1 cellular context compared by ENCODE assay signal in the genomic region with DNA sequence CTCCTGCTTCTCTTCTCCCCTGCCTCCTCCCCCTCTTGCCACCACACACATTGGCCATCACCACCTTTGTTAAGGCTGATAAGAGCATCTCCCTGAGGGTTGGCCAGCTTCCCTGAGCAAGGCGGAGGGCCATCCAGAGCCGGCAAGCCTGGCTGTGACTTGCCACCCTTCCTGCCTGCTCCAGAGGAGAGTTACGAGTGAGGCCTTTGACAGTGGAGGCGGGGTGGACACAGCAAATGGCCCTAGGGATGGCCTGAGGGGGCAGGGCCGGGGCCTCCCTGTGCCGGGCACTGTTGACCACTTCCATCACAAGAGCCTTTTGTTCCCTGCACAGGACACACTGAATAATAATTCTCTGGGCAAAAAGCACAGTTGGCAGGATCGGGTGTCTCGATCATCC.
TF ChIP-seq lines count a peak whose summit lies in the region.

No MANE protein-coding gene starts in this region.

TF ChIP-seq in IMR-90, 13 proteins besides CTCF, POLR2A, EP300 and RAD21:
- no peak for TF ChIP-seq NFE2L2 (IDR thresholded peaks at IDR 0.05; ENCODE audit: low read depth, low read length)
- TF ChIP-seq CEBPB (IDR thresholded peaks at IDR 0.05; ENCODE audit: low read depth, low read length), result no peak
- no peak for TF ChIP-seq CHD1 (IDR thresholded peaks at IDR 0.05; ENCODE audit: low read depth, low read length)
- no peak for TF ChIP-seq MAZ (IDR thresholded peaks at IDR 0.05; ENCODE audit: borderline replicate concordance, low read depth, low read length)
- TF ChIP-seq BHLHE40 (IDR thresholded peaks at IDR 0.05; ENCODE audit: low read depth, low read length), result no peak
- TF ChIP-seq, protein P1, sequence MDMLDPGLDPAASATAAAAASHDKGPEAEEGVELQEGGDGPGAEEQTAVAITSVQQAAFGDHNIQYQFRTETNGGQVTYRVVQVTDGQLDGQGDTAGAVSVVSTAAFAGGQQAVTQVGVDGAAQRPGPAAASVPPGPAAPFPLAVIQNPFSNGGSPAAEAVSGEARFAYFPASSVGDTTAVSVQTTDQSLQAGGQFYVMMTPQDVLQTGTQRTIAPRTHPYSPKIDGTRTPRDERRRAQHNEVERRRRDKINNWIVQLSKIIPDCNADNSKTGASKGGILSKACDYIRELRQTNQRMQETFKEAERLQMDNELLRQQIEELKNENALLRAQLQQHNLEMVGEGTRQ (IDR thresholded peaks at IDR 0.05; ENCODE audit: low read depth, low read length), result no peak
- TF ChIP-seq SMC3 (IDR thresholded peaks at IDR 0.05; ENCODE audit: low read depth, low read length), result no peak
- TF ChIP-seq MAFK (IDR thresholded peaks at IDR 0.05; ENCODE audit: low read depth, low read length), result no peak
- TF ChIP-seq, protein P2, sequence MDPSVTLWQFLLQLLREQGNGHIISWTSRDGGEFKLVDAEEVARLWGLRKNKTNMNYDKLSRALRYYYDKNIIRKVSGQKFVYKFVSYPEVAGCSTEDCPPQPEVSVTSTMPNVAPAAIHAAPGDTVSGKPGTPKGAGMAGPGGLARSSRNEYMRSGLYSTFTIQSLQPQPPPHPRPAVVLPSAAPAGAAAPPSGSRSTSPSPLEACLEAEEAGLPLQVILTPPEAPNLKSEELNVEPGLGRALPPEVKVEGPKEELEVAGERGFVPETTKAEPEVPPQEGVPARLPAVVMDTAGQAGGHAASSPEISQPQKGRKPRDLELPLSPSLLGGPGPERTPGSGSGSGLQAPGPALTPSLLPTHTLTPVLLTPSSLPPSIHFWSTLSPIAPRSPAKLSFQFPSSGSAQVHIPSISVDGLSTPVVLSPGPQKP (IDR thresholded peaks at IDR 0.05; ENCODE audit: borderline replicate concordance, low read depth, low read length), result no peak
